In the genomic region with DNA sequence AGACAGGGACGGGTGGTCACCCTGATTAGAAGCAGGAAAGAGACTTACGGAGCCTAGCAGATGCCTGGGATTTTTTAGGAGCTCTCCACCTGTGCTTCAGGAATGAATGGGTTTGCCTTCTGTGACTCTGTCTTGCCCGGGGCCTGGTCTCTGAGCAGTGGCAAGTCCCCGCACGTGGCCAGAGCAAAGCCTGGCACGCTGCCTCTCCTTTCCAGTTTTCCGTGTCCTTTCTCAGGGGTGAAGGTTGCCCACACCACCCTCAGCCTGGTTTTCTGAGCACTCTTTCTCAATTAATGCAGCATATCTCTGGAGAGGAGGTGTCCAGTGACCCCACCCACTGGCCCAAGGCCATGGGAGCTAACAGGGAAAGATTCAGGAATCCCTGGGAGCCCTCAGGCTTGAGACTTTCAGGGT, we compare ENCODE assay signal across 16 cellular contexts. TPM values are rescaled to one million over a fixed set of nuclear protein-coding genes. Genes with fewer than 3 reads are reported as not detected.
A peak's percentile ranks its signal among the peaks of the same experiment; 100 is the strongest.
DNase-seq lines count a peak whose midpoint lies in the region; ATAC-seq and TF ChIP-seq lines count a peak whose summit lies in the region.
"Had no signal": no experiment of that assay in that cellular context is flagged by ENCODE, and none has a peak within 500 bp of the region (broad histone marks: within the 10 kb centered on the region; RNA-seq: fewer than 3 reads in every experiment).

No MANE protein-coding gene starts in this region.

- no peaks in the 10 kb centered on the region for H3K27me3 ChIP-seq in right atrium auricular region
- H3K27me3 ChIP-seq in testis = no peaks in the 10 kb centered on the region
- H3K27me3 ChIP-seq: colonic mucosa had no signal

- no peak for TF ChIP-seq CTCF in right atrium auricular region (IDR thresholded peaks at IDR 0.05)
- no peak for TF ChIP-seq CTCF in brain (conservative IDR thresholded peaks at IDR 0.05)
- no peak for TF ChIP-seq CTCF in testis (IDR thresholded peaks at IDR 0.05)
- no peak for TF ChIP-seq CTCF in chondrocyte (IDR thresholded peaks at IDR 0.05)

- H3K9me3 Mint-ChIP-seq in brain (no peaks in the 10 kb centered on the region), chondrocyte (ENCODE audit: low read depth) (no peaks in the 10 kb centered on the region)

- peak; percentile 80 for ATAC-seq in Right ventricle myocardium superior (ENCODE audit: poor library complexity)
- ATAC-seq in GM19455 (IDR thresholded peaks at IDR 0.05; ENCODE audit: unreplicated experiment) = no peak
- ATAC-seq: K562 had no signal

- H3K27ac Mint-ChIP-seq in brain = peak overlapping the region in 4 of 5 experiments; percentile 6 to 78 (median 70)
- H3K27ac Mint-ChIP-seq in chondrocyte (ENCODE audit: unreplicated experiment) = no peak overlapping the region

- intact Hi-C loops in Right ventricle myocardium superior (cut with DNase I) (no loop called here), testis (cut with DNase I; ENCODE audit: low total_unique reads) (no loop called here)

- no peaks in the 10 kb centered on the region for H3K9me3 ChIP-seq in right atrium auricular region
- H3K9me3 ChIP-seq in testis = no peaks in the 10 kb centered on the region
- H3K9me3 ChIP-seq: colonic mucosa had no signal

- H3K27me3 Mint-ChIP-seq in brain = no peaks in the 10 kb centered on the region
- H3K27me3 Mint-ChIP-seq in chondrocyte (ENCODE audit: low read depth) = no peaks in the 10 kb centered on the region

- H3K4me1 ChIP-seq in right atrium auricular region (peaks cover 3 to 50% of the 10 kb centered on the region in 2 donors), testis (peaks cover 17% of the 10 kb centered on the region)

- DNase-seq in Right ventricle myocardium superior = peak; percentile 65
- DNase-seq in right atrium auricular region (ENCODE audit: low spot score) = no peak
- peak; percentile 73 for DNase-seq in islet precursor cell
- peak; percentile 67 for DNase-seq in testis
- DNase-seq in chondrocyte (ENCODE audit: low spot score) = no peak
- DNase-seq in globus pallidus (ENCODE audit: low spot score) = no peak
- DNase-seq: activated CD4-positive, alpha-beta T cell treated with anti-CD3 and anti-CD28 coated beads for 4 hours; activated T-cell treated with anti-CD3 and anti-CD28 coated beads, Interleukin-2, amount 50 U/mL, for 1 hour; amygdala; Calu3; colonic mucosa; NCI-H1092 treated with DMSO at 0.1 percent for 48 hours had no signal

- H3K36me3 ChIP-seq in right atrium auricular region = peaks cover 15% of the 10 kb centered on the region
- H3K36me3 ChIP-seq in testis (ENCODE audit: low read depth, missing control alignments) = no peaks in the 10 kb centered on the region
- H3K36me3 ChIP-seq: colonic mucosa had no signal

- H3K4me3 ChIP-seq in right atrium auricular region (no peak overlapping the region), testis (no peak overlapping the region)
- H3K4me3 ChIP-seq: colonic mucosa, K562 had no signal

- no peak for TF ChIP-seq POLR2A in testis (IDR thresholded peaks at IDR 0.05)

- H3K27ac ChIP-seq in right atrium auricular region = no peak overlapping the region
- no peak overlapping the region for H3K27ac ChIP-seq in testis
- H3K27ac ChIP-seq: colonic mucosa, epithelial cell of prostate had no signal

- 31 to 54% methylated on average over 6 to 7 of the region's 7 CpGs for whole genome bisulfite sequencing in testis, 2 donors

- no peaks in the 10 kb centered on the region for H3K36me3 Mint-ChIP-seq in brain
- H3K36me3 Mint-ChIP-seq in chondrocyte (ENCODE audit: low read depth) = peaks cover 2% of the 10 kb centered on the region

- H3K4me1 Mint-ChIP-seq in brain (peaks cover 64% of the 10 kb centered on the region), chondrocyte (ENCODE audit: low read depth) (peaks cover 44% of the 10 kb centered on the region)

- H3K4me3 Mint-ChIP-seq in brain = no peak overlapping the region
- H3K4me3 Mint-ChIP-seq in chondrocyte (ENCODE audit: unreplicated experiment) = no peak overlapping the region

RNA-seq across cellular contexts. Expression of gene CHST14, which starts 14.5 kb away (rescaled TPM):
- total RNA-seq in Right ventricle myocardium superior (7.5 TPM), right atrium auricular region (10 to 100 TPM; 13.2 to 14.2 TPM), testis (10 to 100 TPM in 1 of 2 donors, 1 to 10 TPM in 1; 5.4 to 13.0 TPM), chondrocyte (45.4 to 46.2 TPM (median 45.7 TPM) in 3 replicates)
- polyA plus RNA-seq in brain (ENCODE audit: insufficient read depth, low read depth, low replicate concordance) (13.5 TPM), testis (ENCODE audit: insufficient read depth, low read depth, low replicate concordance) (16.7 TPM)

RNA-seq across cellular contexts. Expression of gene BAHD1, which starts 15.6 kb away (rescaled TPM):
- total RNA-seq in Right ventricle myocardium superior (16.2 TPM), right atrium auricular region (10 to 100 TPM; 11.6 to 19.2 TPM), testis (10 to 100 TPM; 52.0 to 53.9 TPM), chondrocyte (24.4 to 26.4 TPM (median 24.8 TPM) in 3 replicates)
- polyA plus RNA-seq in brain (ENCODE audit: insufficient read depth, low read depth, low replicate concordance) (22.4 TPM), testis (ENCODE audit: insufficient read depth, low read depth, low replicate concordance) (47.9 TPM)

RNA-seq across cellular contexts. Expression of gene IVD, which starts 50.7 kb away (rescaled TPM):
- 90.8 TPM for total RNA-seq in Right ventricle myocardium superior
- 10 to 100 TPM; 49.1 to 65.3 TPM for total RNA-seq in right atrium auricular region
- polyA plus RNA-seq in brain (ENCODE audit: insufficient read depth, low read depth, low replicate concordance) = 64.0 TPM
- 10 to 100 TPM; 79.1 to 94.7 TPM for total RNA-seq in testis
- polyA plus RNA-seq in testis (ENCODE audit: insufficient read depth, low read depth, low replicate concordance) = 88.7 TPM
- 42.0 to 58.9 TPM (median 42.5 TPM) in 3 replicates for total RNA-seq in chondrocyte

Comparison
In these comparisons a context has a peak if more than half of its experiments do, and no peak if none do; other contexts are left out.
1. DNase-seq: peak in Right ventricle myocardium superior (single experiment), islet precursor cell (single experiment) and testis (single experiment); none in right atrium auricular region (single experiment), chondrocyte (single experiment) and globus pallidus (single experiment).